ENCODE assay signal across 10 cellular contexts in the genomic region with DNA sequence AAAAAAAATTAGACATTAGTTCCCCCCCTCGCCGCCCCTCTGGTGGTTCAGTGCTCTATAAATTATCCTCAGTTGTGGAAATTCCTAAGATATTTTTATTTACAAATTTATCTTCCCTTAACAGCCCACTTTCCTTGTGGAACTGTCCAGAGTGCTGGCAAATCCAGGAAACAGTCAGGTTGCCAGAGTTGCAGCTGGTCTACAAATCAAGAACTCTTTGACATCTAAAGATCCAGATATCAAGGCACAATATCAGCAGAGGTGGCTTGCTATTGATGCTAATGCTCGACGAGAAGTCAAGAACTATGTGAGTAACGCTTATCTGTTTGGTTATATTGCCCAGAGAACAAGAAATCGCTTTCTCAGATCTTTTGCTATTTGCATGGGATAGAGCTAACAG. TPM values are rescaled to one million over a fixed set of nuclear protein-coding genes. Genes with fewer than 3 reads are reported as not detected.
A peak's percentile ranks its signal among the peaks of the same experiment; 100 is the strongest.
DNase-seq lines count a peak whose midpoint lies in the region; ATAC-seq and TF ChIP-seq lines count a peak whose summit lies in the region.
"Had no signal": no experiment of that assay in that cellular context is flagged by ENCODE, and none has a peak within 500 bp of the region (broad histone marks: within the 10 kb centered on the region; RNA-seq: fewer than 3 reads in every experiment).

No MANE protein-coding gene starts in this region.

- no peaks in the 10 kb centered on the region for H3K27me3 Mint-ChIP-seq in activated naive CD8-positive, alpha-beta T cell treated with anti-CD3 and anti-CD28 coated beads for 36 hours

- no peaks in the 10 kb centered on the region for H3K9me3 ChIP-seq in BLaER1 treated with 17β-estradiol and CSF1 and Interleukin-3, amounts not matched to agents 10 nM and 100 nM (replicated peaks in 1 of 11)
- H3K9me3 ChIP-seq in HUES64 (ENCODE audit: insufficient read depth, low read depth, low read length) (no peaks in the 10 kb centered on the region), liver (ENCODE audit: control insufficient read depth in 4 of 4, low read length in 3 of 4) (no peaks in the 10 kb centered on the region)
- H3K9me3 ChIP-seq: thoracic aorta had no signal

- H3K4me1 Mint-ChIP-seq in activated naive CD8-positive, alpha-beta T cell treated with anti-CD3 and anti-CD28 coated beads for 36 hours = peaks cover 64% of the 10 kb centered on the region

- peak overlapping the region in 8 of 10 experiments; percentile 71 to 92 (median 80); a peak in 12 of 20 replicates for H3K4me3 ChIP-seq in BLaER1 treated with 17β-estradiol and CSF1 and Interleukin-3, amounts not matched to agents 10 nM and 100 nM
- H3K4me3 ChIP-seq in HUES64 (ENCODE audit: low read length) = peak overlapping the region; percentile 31; the same call in 1 of the 2 replicates
- H3K4me3 ChIP-seq in liver (ENCODE audit: low read depth in 1 of 3, low read length in 3 of 3) = no peak overlapping the region
- H3K4me3 ChIP-seq: thoracic aorta had no signal

- H3K4me1 ChIP-seq in BLaER1 treated with 17β-estradiol and CSF1 and Interleukin-3, amounts not matched to agents 10 nM and 100 nM = peaks cover 56 to 80% (median 76%) of the 10 kb centered on the region in 10 experiments
- H3K4me1 ChIP-seq in HUES64 (ENCODE audit: insufficient read depth, low read length) (peaks cover 16% of the 10 kb centered on the region), liver (ENCODE audit: control insufficient read depth in 4 of 4, insufficient read depth in 4 of 4, low read length in 3 of 4) (peaks cover 6 to 51% (median 44%) of the 10 kb centered on the region in 4 donors)

- TF ChIP-seq POLR2A in GM18505 (IDR thresholded peaks at IDR 0.05; ENCODE audit: borderline replicate concordance, extremely low read depth, insufficient read depth, insufficient read length) = no peak

- H3K27ac Mint-ChIP-seq in activated naive CD8-positive, alpha-beta T cell treated with anti-CD3 and anti-CD28 coated beads for 36 hours = peak overlapping the region; percentile 96

- no peaks in the 10 kb centered on the region for H3K27me3 ChIP-seq in BLaER1 treated with 17β-estradiol and CSF1 and Interleukin-3, amounts not matched to agents 10 nM and 100 nM
- H3K27me3 ChIP-seq in HUES64 (ENCODE audit: insufficient read depth, low read length) (no peaks in the 10 kb centered on the region), liver (ENCODE audit: control insufficient read depth in 4 of 4, insufficient read depth in 4 of 4, low read length in 3 of 4) (no peaks in the 10 kb centered on the region)

- peak overlapping the region in 9 of 11 experiments; percentile 1 to 96 (median 79); a peak in 10 of 22 replicates for H3K9ac ChIP-seq in BLaER1 treated with 17β-estradiol and CSF1 and Interleukin-3, amounts not matched to agents 10 nM and 100 nM
- H3K9ac ChIP-seq in HUES64 (ENCODE audit: low read depth, low read length) = no peak overlapping the region
- H3K9ac ChIP-seq in liver (ENCODE audit: low read depth in 1 of 2, low read length in 2 of 2) = no peak overlapping the region

- peak overlapping the region; percentile 93 for H3K4me3 Mint-ChIP-seq in activated naive CD8-positive, alpha-beta T cell treated with anti-CD3 and anti-CD28 coated beads for 36 hours

- DNase-seq in activated naive CD8-positive, alpha-beta T cell treated with anti-CD3 and anti-CD28 coated beads for 36 hours = no peak
- DNase-seq in T-helper 9 cell (no peak), SHP77 (lab: John Stamatoyannopoulos, UW) (no peak), left lobe of liver (ENCODE audit: low spot score) (no peak)
- DNase-seq: NCI-H82 had no signal

- no peaks in the 10 kb centered on the region for H3K9me3 Mint-ChIP-seq in activated naive CD8-positive, alpha-beta T cell treated with anti-CD3 and anti-CD28 coated beads for 36 hours

- ATAC-seq in GM18505 (IDR thresholded peaks at IDR 0.05; ENCODE audit: unreplicated experiment) = no peak
- ATAC-seq in left lobe of liver = no peak

- H3K4me2 ChIP-seq in BLaER1 treated with 17β-estradiol and CSF1 and Interleukin-3, amounts not matched to agents 10 nM and 100 nM = peak overlapping the region; percentile 79 to 99 (median 90)

- WGBS in HUES64 = 96% methylated on average over 4 of the region's 6 CpGs
- WGBS in liver = 91% methylated on average over 6 of the region's 6 CpGs

- no peak for TF ChIP-seq CTCF in liver (IDR thresholded peaks at IDR 0.05; ENCODE audit: low read depth, low read length, missing input control)

- H3K36me3 Mint-ChIP-seq in activated naive CD8-positive, alpha-beta T cell treated with anti-CD3 and anti-CD28 coated beads for 36 hours = peaks cover 69% of the 10 kb centered on the region

- peaks cover 63 to 70% (median 68%) of the 10 kb centered on the region in 11 experiments for H3K36me3 ChIP-seq in BLaER1 treated with 17β-estradiol and CSF1 and Interleukin-3, amounts not matched to agents 10 nM and 100 nM
- peaks cover 69% of the 10 kb centered on the region for H3K36me3 ChIP-seq in HUES64 (ENCODE audit: insufficient read depth, low read length)
- peaks cover 15 to 33% (median 26%) of the 10 kb centered on the region in 4 donors for H3K36me3 ChIP-seq in liver (ENCODE audit: control insufficient read depth in 4 of 4, insufficient read depth in 3 of 4, low read depth in 1 of 4, low read length in 3 of 4)

- H3K27ac ChIP-seq in BLaER1 treated with 17β-estradiol and CSF1 and Interleukin-3, amounts not matched to agents 10 nM and 100 nM = no peak overlapping the region
- H3K27ac ChIP-seq in HUES64 (ENCODE audit: low read depth, low read length) = no peak overlapping the region
- H3K27ac ChIP-seq in liver (ENCODE audit: low read depth in 1 of 2, low read length in 2 of 2) = no peak overlapping the region
- H3K27ac ChIP-seq: thoracic aorta had no signal

- TF ChIP-seq RAD21 in liver (IDR thresholded peaks at IDR 0.05) = no peak

- peaks cover 61 to 70% (median 63%) of the 10 kb centered on the region in 11 experiments for H4K20me1 ChIP-seq in BLaER1 treated with 17β-estradiol and CSF1 and Interleukin-3, amounts not matched to agents 10 nM and 100 nM

TF ChIP-seq in liver, 16 proteins besides CTCF, POLR2A, EP300 and RAD21:
- TF ChIP-seq, protein P1, sequence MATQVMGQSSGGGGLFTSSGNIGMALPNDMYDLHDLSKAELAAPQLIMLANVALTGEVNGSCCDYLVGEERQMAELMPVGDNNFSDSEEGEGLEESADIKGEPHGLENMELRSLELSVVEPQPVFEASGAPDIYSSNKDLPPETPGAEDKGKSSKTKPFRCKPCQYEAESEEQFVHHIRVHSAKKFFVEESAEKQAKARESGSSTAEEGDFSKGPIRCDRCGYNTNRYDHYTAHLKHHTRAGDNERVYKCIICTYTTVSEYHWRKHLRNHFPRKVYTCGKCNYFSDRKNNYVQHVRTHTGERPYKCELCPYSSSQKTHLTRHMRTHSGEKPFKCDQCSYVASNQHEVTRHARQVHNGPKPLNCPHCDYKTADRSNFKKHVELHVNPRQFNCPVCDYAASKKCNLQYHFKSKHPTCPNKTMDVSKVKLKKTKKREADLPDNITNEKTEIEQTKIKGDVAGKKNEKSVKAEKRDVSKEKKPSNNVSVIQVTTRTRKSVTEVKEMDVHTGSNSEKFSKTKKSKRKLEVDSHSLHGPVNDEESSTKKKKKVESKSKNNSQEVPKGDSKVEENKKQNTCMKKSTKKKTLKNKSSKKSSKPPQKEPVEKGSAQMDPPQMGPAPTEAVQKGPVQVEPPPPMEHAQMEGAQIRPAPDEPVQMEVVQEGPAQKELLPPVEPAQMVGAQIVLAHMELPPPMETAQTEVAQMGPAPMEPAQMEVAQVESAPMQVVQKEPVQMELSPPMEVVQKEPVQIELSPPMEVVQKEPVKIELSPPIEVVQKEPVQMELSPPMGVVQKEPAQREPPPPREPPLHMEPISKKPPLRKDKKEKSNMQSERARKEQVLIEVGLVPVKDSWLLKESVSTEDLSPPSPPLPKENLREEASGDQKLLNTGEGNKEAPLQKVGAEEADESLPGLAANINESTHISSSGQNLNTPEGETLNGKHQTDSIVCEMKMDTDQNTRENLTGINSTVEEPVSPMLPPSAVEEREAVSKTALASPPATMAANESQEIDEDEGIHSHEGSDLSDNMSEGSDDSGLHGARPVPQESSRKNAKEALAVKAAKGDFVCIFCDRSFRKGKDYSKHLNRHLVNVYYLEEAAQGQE (IDR thresholded peaks at IDR 0.05) = peak; percentile 95
- TF ChIP-seq HNF4G (IDR thresholded peaks at IDR 0.05) (no peak), JUND (IDR thresholded peaks at IDR 0.05) (no peak), ATF3 (IDR thresholded peaks at IDR 0.05) (no peak)
TF ChIP-seq in liver: peak in this region for 1.

RNA-seq across cellular contexts. Expression of gene KPNB1, which starts 2.9 kb away (rescaled TPM):
- 552 TPM for polyA plus RNA-seq in HUES64 (2013, experiment 1 of 2)
- 394 TPM for polyA plus RNA-seq in HUES64 (2013, experiment 2 of 2)
- 100 to 1,000 TPM; 886 to 911 TPM for total RNA-seq in activated naive CD8-positive, alpha-beta T cell treated with anti-CD3 and anti-CD28 coated beads for 36 hours
- total RNA-seq in liver (100 to 1,000 TPM; 111 to 114 TPM), left lobe of liver (79.3 TPM)
- 10 to 100 TPM; 27.6 to 39.5 TPM for polyA plus RNA-seq in liver

RNA-seq across cellular contexts. Expression of gene TBKBP1, which starts 41.4 kb away (rescaled TPM):
- 11.0 TPM for polyA plus RNA-seq in HUES64 (2013, experiment 1 of 2)
- polyA plus RNA-seq in HUES64 (2013, experiment 2 of 2) = 12.3 TPM
- total RNA-seq in activated naive CD8-positive, alpha-beta T cell treated with anti-CD3 and anti-CD28 coated beads for 36 hours = 10 to 100 TPM; 11.7 to 11.9 TPM
- 1 to 10 TPM; 1.4 to 1.5 TPM for total RNA-seq in liver
- 1 to 10 TPM in 1 of 2 donors, under 1 TPM in 1; 0.25 to 2.0 TPM for polyA plus RNA-seq in liver
- total RNA-seq in left lobe of liver = 2.2 TPM

Comparison
In these comparisons a context has a peak if more than half of its experiments do, and no peak if none do; other contexts are left out.
1. H3K4me3 ChIP-seq: peak in BLaER1 treated with 17β-estradiol and CSF1 and Interleukin-3, amounts not matched to agents 10 nM and 100 nM (8 of 10) and HUES64 (single experiment); none in liver (0 of 3).
2. H3K9ac ChIP-seq: peak in BLaER1 treated with 17β-estradiol and CSF1 and Interleukin-3, amounts not matched to agents 10 nM and 100 nM (9 of 11); none in HUES64 (single experiment) and liver (0 of 2).
3. RNA of gene KPNB1, which starts 2.9 kb away (total RNA-seq): 886 to 911 TPM in activated naive CD8-positive, alpha-beta T cell treated with anti-CD3 and anti-CD28 coated beads for 36 hours; 111 to 114 TPM in liver and 79.3 TPM in left lobe of liver (single experiment); every median in the first group is over 4 times any median in the second.